In the genomic region with DNA sequence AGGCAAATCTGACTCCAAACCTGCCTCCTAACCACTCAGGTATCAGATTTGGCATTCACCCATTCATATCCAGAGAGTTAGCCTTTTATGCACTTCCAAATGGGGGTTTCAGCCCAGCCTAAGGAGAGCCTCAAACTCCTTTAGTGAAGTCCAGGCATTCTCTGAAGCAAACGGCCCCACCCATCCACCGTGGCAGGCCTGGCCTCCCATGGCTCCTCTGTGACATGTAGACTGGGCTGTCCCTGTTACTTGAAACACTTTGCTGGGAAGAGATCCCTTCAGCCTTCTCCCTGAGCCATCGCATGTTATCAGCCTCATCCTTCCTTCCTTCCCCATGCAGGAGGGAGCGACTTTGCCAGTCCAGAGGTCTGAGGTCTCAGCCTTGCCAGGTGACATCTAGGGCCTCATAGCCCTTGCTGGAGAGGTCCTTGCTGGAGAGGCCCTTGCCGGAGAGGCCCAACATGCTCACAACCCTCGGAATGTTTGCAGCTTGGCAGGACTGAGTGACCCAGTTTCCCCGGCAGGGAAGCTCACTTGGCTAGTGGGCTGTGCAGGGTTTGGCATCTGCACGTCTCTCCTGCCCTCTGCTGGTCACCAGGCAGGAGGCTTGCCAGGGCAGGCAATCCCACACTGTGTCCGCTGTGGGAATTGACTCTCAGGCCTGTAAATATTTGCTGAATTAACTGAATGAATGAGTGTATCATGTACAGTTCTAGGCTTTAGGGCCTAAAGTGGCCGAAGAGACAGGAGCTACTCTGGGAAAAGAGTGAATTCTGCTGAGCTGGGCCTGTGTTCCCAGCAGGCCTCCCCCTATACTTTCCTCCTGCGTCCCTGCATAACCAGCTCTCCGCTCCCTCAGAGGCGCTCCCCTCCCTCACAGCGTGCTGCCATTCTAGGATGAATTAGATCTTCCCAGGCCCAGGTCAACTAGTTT, we compare ENCODE assay signal across 8 cellular contexts. TPM values are rescaled to one million over a fixed set of nuclear protein-coding genes. Genes with fewer than 3 reads are reported as not detected.
DNase-seq lines count a peak whose midpoint lies in the region; ATAC-seq, FAIRE-seq and TF ChIP-seq lines count a peak whose summit lies in the region.

No MANE protein-coding gene starts in this region.

- H3K4me3 ChIP-seq in body of pancreas (no peak overlapping the region), iPS DF 6.9 (ENCODE audit: low read length) (no peak overlapping the region), small intestine (ENCODE audit: low read depth in 1 of 2, low read length in 2 of 2) (no peak overlapping the region)

- peak; percentile 50 for DNase-seq in A172 (ENCODE audit: low spot score)
- DNase-seq in NCI-H146 treated with DMSO at 0.1 percent for 48 hours (lab: John Stamatoyannopoulos, UW; ENCODE audit: unreplicated experiment), result peak; percentile 51
- peak; percentile 63 for DNase-seq in UCSD-AML1 (lab: John Stamatoyannopoulos, UW; ENCODE audit: unreplicated experiment)
- DNase-seq in body of pancreas, result peak; percentile 84 to 88 (median 85)
- DNase-seq in iPS DF 6.9 (ENCODE audit: low read depth, low spot score), result peak; percentile 64
- DNase-seq in small intestine, result peak; percentile 73

- no peak overlapping the region for H3K27ac ChIP-seq in body of pancreas
- H3K27ac ChIP-seq in iPS DF 6.9 (ENCODE audit: low read length), result no peak overlapping the region
- no peak overlapping the region for H3K27ac ChIP-seq in small intestine (ENCODE audit: low read depth in 1 of 2, low read length in 1 of 2)

- TF ChIP-seq CTCF in body of pancreas (IDR thresholded peaks at IDR 0.05), result peak; percentile 92 to 98 (median 97)

- 40% methylated on average over 10 to 14 of the region's 14 CpGs for WGBS in body of pancreas, 2 donors
- WGBS in iPS DF 6.9 (ENCODE audit: insufficient coverage, insufficient read length), result no CpG with 5 or more reads among the region's 14 CpGs
- WGBS in small intestine, 3 donors, result 41 to 44% (median 43%) methylated on average over 14 of the region's 14 CpGs

- H3K9me3 ChIP-seq in body of pancreas, result no peaks in the 10 kb centered on the region
- no peaks in the 10 kb centered on the region for H3K9me3 ChIP-seq in iPS DF 6.9 (ENCODE audit: control insufficient read depth, insufficient read depth, low read length)
- H3K9me3 ChIP-seq in small intestine (ENCODE audit: control insufficient read depth, low read depth), result no peaks in the 10 kb centered on the region

- TF ChIP-seq POLR2A in body of pancreas (IDR thresholded peaks at IDR 0.05), result no peak

- intact Hi-C loops in body of pancreas (cut with DNase I), result loop anchor here (5.0 to 10.0 kb wide), 2 partner anchors 105 to 142 kb away; partner anchors contain the start of gene PROK1

- ATAC-seq in GM18861 (IDR thresholded peaks at IDR 0.05; ENCODE audit: unreplicated experiment) (peak; percentile 51), body of pancreas (peak; percentile 92), GM18909 (IDR thresholded peaks at IDR 0.05; ENCODE audit: poor library complexity, unreplicated experiment) (no peak)

- H3K27me3 ChIP-seq in body of pancreas, result no peaks in the 10 kb centered on the region
- no peaks in the 10 kb centered on the region for H3K27me3 ChIP-seq in iPS DF 6.9 (ENCODE audit: control insufficient read depth, insufficient read depth, low read length)
- no peaks in the 10 kb centered on the region for H3K27me3 ChIP-seq in small intestine (ENCODE audit: control insufficient read depth in 2 of 2, insufficient read depth in 2 of 2, low read length in 2 of 2)

- no peak for FAIRE-seq in small intestine (lab: Jason Lieb, UNC)

- peaks cover 13% of the 10 kb centered on the region for H3K4me1 ChIP-seq in body of pancreas
- peaks cover 1% of the 10 kb centered on the region; the same call in 1 of the 2 replicates for H3K4me1 ChIP-seq in iPS DF 6.9 (ENCODE audit: control insufficient read depth, insufficient read depth, low read length)
- no peaks in the 10 kb centered on the region for H3K4me1 ChIP-seq in small intestine (ENCODE audit: control insufficient read depth in 2 of 2, insufficient read depth in 1 of 2, low read depth in 1 of 2, low read length in 1 of 2)

- H3K36me3 ChIP-seq in body of pancreas (replicated peaks in 1 of 2; ENCODE audit: insufficient read depth in 1 of 2, low read depth in 2 of 2) (no peaks in the 10 kb centered on the region), iPS DF 6.9 (ENCODE audit: control insufficient read depth, insufficient read depth, low read length) (no peaks in the 10 kb centered on the region), small intestine (ENCODE audit: control insufficient read depth in 2 of 2, insufficient read depth in 2 of 2, low read length in 2 of 2) (no peaks in the 10 kb centered on the region)

RNA-seq across cellular contexts. Expression of gene RBM15, which starts 26.7 kb away (rescaled TPM):
- 25.9 and 27.6 TPM in 2 replicates for total RNA-seq in A172 (2014; rRNA removed; shearing (Covaris generic))
- total RNA-seq in body of pancreas, result 10 to 100 TPM; 21.4 to 25.9 TPM
- 1 to 10 TPM; 1.6 to 5.3 (median 2.2) TPM for polyA plus RNA-seq in small intestine
